9 cellular contexts compared by ENCODE assay signal in the genomic region with DNA sequence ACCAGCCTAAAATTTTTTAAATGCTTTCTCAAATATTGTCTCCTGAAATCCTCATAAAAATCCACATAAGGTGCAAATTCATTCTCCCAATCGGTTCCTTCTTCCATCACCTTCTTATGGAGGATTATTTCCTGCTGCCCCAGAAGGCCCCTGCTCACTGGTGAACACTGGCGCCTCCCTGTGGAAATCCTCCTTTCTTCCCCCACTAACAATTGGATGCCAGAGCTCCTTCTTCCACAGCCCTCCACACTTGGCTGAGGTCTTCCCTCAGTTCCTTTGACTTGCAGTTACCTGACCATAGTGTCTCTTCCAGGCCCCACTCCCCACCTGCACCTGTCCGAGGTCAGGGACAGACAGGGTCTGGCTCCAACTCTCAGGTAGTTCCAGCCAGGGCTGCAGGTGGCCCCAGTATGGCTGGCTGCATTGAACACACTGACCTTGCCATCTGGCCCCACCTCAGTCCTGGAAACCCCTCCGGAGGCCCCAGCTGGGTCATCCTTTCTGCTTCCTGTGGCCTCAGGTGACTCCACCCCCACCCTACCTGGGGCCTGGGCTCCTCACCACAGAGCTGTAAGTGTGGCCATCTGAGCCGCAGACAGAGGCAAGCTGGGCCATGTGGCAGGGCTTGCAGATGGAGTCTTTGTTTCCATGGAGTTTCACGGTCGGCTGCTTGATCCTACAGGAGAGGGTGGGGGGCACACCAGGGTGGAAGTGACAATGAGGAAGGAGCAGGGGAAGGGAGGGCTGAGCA. TPM values are rescaled to one million over a fixed set of nuclear protein-coding genes. Genes with fewer than 3 reads are reported as not detected.
DNase-seq lines count a peak whose midpoint lies in the region; ATAC-seq and TF ChIP-seq lines count a peak whose summit lies in the region.
"Had no signal": no experiment of that assay in that cellular context is flagged by ENCODE, and none has a peak within 500 bp of the region (broad histone marks: within the 10 kb centered on the region; RNA-seq: fewer than 3 reads in every experiment).

No MANE protein-coding gene starts in this region.

- no peak for TF ChIP-seq CTCF in nephron progenitor cell (IDR thresholded peaks at IDR 0.05)

- DNase-seq in NOMO-1 treated with DMSO at 0.1 percent for 48 hours (lab: John Stamatoyannopoulos, UW; ENCODE audit: unreplicated experiment) (peak; percentile 11), NOMO-1 (lab: John Stamatoyannopoulos, UW; ENCODE audit: unreplicated experiment in 2 of 2) (no peak), nephron progenitor cell (peak; percentile 36)
- no peak for DNase-seq in activated naive CD8-positive, alpha-beta T cell treated with anti-CD3 and anti-CD28 coated beads for 36 hours
- no peak for DNase-seq in stimulated activated naive CD4-positive, alpha-beta T cell treated with Interleukin-2 at 50 U/mL for 16 hours (lab: John Stamatoyannopoulos, UW)

- H3K4me1 Mint-ChIP-seq in IgD-negative memory B cell = peaks cover 0 to 7% (median 4%) of the 10 kb centered on the region in 3 donors
- H3K4me1 Mint-ChIP-seq in activated naive CD8-positive, alpha-beta T cell treated with anti-CD3 and anti-CD28 coated beads for 36 hours = peaks cover 52% of the 10 kb centered on the region
- peaks cover 80% of the 10 kb centered on the region for H3K4me1 Mint-ChIP-seq in nephron progenitor cell

- no peaks in the 10 kb centered on the region for H3K27me3 Mint-ChIP-seq in IgD-negative memory B cell
- H3K27me3 Mint-ChIP-seq in activated naive CD8-positive, alpha-beta T cell treated with anti-CD3 and anti-CD28 coated beads for 36 hours = no peaks in the 10 kb centered on the region
- H3K27me3 Mint-ChIP-seq in nephron progenitor cell (ENCODE audit: low read depth, poor library complexity) = peaks cover 3% of the 10 kb centered on the region

- H3K27ac Mint-ChIP-seq in IgD-negative memory B cell (peak overlapping the region in 2 of 3 donors; percentile 86 to 93), nephron progenitor cell (peak overlapping the region; percentile 78)
- peak overlapping the region; percentile 77 for H3K27ac Mint-ChIP-seq in activated naive CD8-positive, alpha-beta T cell treated with anti-CD3 and anti-CD28 coated beads for 36 hours

- peaks cover 10% of the 10 kb centered on the region for H3K36me3 Mint-ChIP-seq in IgD-negative memory B cell
- peaks cover 50% of the 10 kb centered on the region for H3K36me3 Mint-ChIP-seq in activated naive CD8-positive, alpha-beta T cell treated with anti-CD3 and anti-CD28 coated beads for 36 hours
- H3K36me3 Mint-ChIP-seq in nephron progenitor cell (ENCODE audit: low read depth) = peaks cover 45% of the 10 kb centered on the region

- H3K9me3 Mint-ChIP-seq in IgD-negative memory B cell (no peaks in the 10 kb centered on the region), nephron progenitor cell (no peaks in the 10 kb centered on the region)
- no peaks in the 10 kb centered on the region for H3K9me3 Mint-ChIP-seq in activated naive CD8-positive, alpha-beta T cell treated with anti-CD3 and anti-CD28 coated beads for 36 hours

- no peak overlapping the region for H3K4me3 Mint-ChIP-seq in IgD-negative memory B cell
- H3K4me3 Mint-ChIP-seq in activated naive CD8-positive, alpha-beta T cell treated with anti-CD3 and anti-CD28 coated beads for 36 hours = no peak overlapping the region
- peak overlapping the region; percentile 52 for H3K4me3 Mint-ChIP-seq in nephron progenitor cell

- ATAC-seq in HG02588 (IDR thresholded peaks at IDR 0.05; ENCODE audit: unreplicated experiment) (no peak), HG03097 (IDR thresholded peaks at IDR 0.05; ENCODE audit: low FRiP score, unreplicated experiment) (no peak)
- ATAC-seq: activated CD4-positive, CD25-positive, alpha-beta regulatory T cell treated with anti-CD3 and anti-CD28 coated beads, Interleukin-2, amount 50 U/mL, for 24 hours had no signal

RNA-seq across cellular contexts. Expression of a gene that starts 18.4 kb away (rescaled TPM):
- polyA plus RNA-seq in IgD-negative memory B cell = 65.5 TPM
- 100 to 1,000 TPM; 136 to 142 TPM for total RNA-seq in activated naive CD8-positive, alpha-beta T cell treated with anti-CD3 and anti-CD28 coated beads for 36 hours

Comparison
In these comparisons a context has a peak if more than half of its experiments do, and no peak if none do; other contexts are left out.
1. DNase-seq: peak in NOMO-1 treated with DMSO at 0.1 percent for 48 hours (single experiment) and nephron progenitor cell (single experiment); none in NOMO-1 (0 of 2), activated naive CD8-positive, alpha-beta T cell treated with anti-CD3 and anti-CD28 coated beads for 36 hours (single experiment) and stimulated activated naive CD4-positive, alpha-beta T cell treated with Interleukin-2 at 50 U/mL for 16 hours (single experiment).
2. Peak in every context shown above with its lines, with median percentiles within 50 percentile points of each other: H3K27ac Mint-ChIP-seq.